Comparison of ENCODE assay signal across 8 cellular contexts in genomic region chr9:123339666-123340414, GRCh38. TPM values are rescaled to one million over a fixed set of nuclear protein-coding genes. Genes with fewer than 3 reads are reported as not detected.
A peak's percentile ranks its signal among the peaks of the same experiment; 100 is the strongest.
DNase-seq lines count a peak whose midpoint lies in the region; ATAC-seq and TF ChIP-seq lines count a peak whose summit lies in the region.

No MANE protein-coding gene starts in this region.

- DNase-seq in activated CD4-positive, alpha-beta T cell treated with anti-CD3 and anti-CD28 coated beads for 24 hours (ENCODE audit: low read depth in 2 of 2): peak; percentile 39 to 52
- no peak for DNase-seq in activated CD4-positive, alpha-beta T cell treated with anti-CD3 and anti-CD28 coated beads for 1 hour
- DNase-seq in activated CD4-positive, CD25-positive, alpha-beta regulatory T cell treated with anti-CD3 and anti-CD28 coated beads, Interleukin-2, amount 50 U/mL, for 72 hours: peak; percentile 43
- DNase-seq in left cardiac atrium: no peak
- peak; percentile 52 to 73 (median 58) for DNase-seq in stimulated activated CD4-positive, alpha-beta T cell treated with anti-CD3 and anti-CD28 coated beads, TNF-alpha, amount 100 ng/mL, for 48 hours (ENCODE audit: low read depth in 3 of 3)
- DNase-seq in Caco-2: no peak
- DNase-seq in HuH-7 (ENCODE audit: low spot score): no peak

- intact Hi-C loops in left cardiac atrium (cut with DNase I) (loop anchor here (5.0 to 10.0 kb wide), 2 partner anchors 73 to 245 kb away; partner anchors contain the start of gene STRBP (in 1 of the 2)), Caco-2 (cut with micrococcal nuclease; ENCODE audit: unreplicated experiment) (no loop called here)

- H3K4me1 ChIP-seq in Caco-2: no peaks in the 10 kb centered on the region

- POLR2A ChIA-PET in Caco-2 (lab: Charles Lee): no interaction called here

- no peak overlapping the region for H3K4me3 ChIP-seq in Caco-2 (ENCODE audit: low read depth, low read length)

- H3K36me3 ChIP-seq in Caco-2 (ENCODE audit: control insufficient read depth, insufficient read depth, low read length): no peaks in the 10 kb centered on the region

- H3K36me3 Mint-ChIP-seq in Caco-2 (ENCODE audit: insufficient read depth, unreplicated experiment): no peaks in the 10 kb centered on the region

- CTCF ChIA-PET in Caco-2 (lab: Charles Lee): no interaction called here

- H3K27me3 Mint-ChIP-seq in Caco-2 (ENCODE audit: insufficient read depth, unreplicated experiment): no peaks in the 10 kb centered on the region

- no peak for TF ChIP-seq CTCF in Caco-2 (IDR thresholded peaks at IDR 0.05; ENCODE audit: insufficient read depth in 1 of 2, low read depth in 1 of 2, low read length in 1 of 2, severe bottlenecking in 1 of 2, unreplicated experiment in 1 of 2)

- ATAC-seq in HG03159 (IDR thresholded peaks at IDR 0.05; ENCODE audit: unreplicated experiment) (peak; percentile 41), left cardiac atrium (peak; percentile 43 to 73)

- H3K27me3 ChIP-seq in Caco-2 (replicated peaks; ENCODE audit: control insufficient read depth, insufficient read depth, low read length): no peaks in the 10 kb centered on the region; the same call in 1 of the 2 replicates

- H3K4me3 Mint-ChIP-seq in Caco-2 (ENCODE audit: unreplicated experiment): no peak overlapping the region

- no peak overlapping the region for H3K27ac Mint-ChIP-seq in Caco-2 (ENCODE audit: unreplicated experiment)

- no peaks in the 10 kb centered on the region for H3K9me3 Mint-ChIP-seq in Caco-2 (ENCODE audit: unreplicated experiment)

- no peaks in the 10 kb centered on the region for H3K4me1 Mint-ChIP-seq in Caco-2 (ENCODE audit: low read depth, unreplicated experiment)

- no TSS peak for BruUV-seq in Caco-2 (replicated peaks; lab: Mats Ljungman, UMichigan)

- no peaks in the 10 kb centered on the region for H3K9me3 ChIP-seq in Caco-2

RNA-seq across cellular contexts. Expression of gene CRB2, which starts 16.2 kb away (rescaled TPM):
- total RNA-seq in left cardiac atrium (1 to 10 TPM; 1.3 to 2.2 TPM), Caco-2 (2022) (0.34 and 0.56 TPM in 2 replicates)

Comparison
In these comparisons a context has a peak if more than half of its experiments do, and no peak if none do; other contexts are left out.
1. DNase-seq: peak in activated CD4-positive, alpha-beta T cell treated with anti-CD3 and anti-CD28 coated beads for 24 hours (2 of 2), activated CD4-positive, CD25-positive, alpha-beta regulatory T cell treated with anti-CD3 and anti-CD28 coated beads, Interleukin-2, amount 50 U/mL, for 72 hours (single experiment) and stimulated activated CD4-positive, alpha-beta T cell treated with anti-CD3 and anti-CD28 coated beads, TNF-alpha, amount 100 ng/mL, for 48 hours (3 of 3); none in activated CD4-positive, alpha-beta T cell treated with anti-CD3 and anti-CD28 coated beads for 1 hour (single experiment), left cardiac atrium (single experiment), Caco-2 (0 of 2) and HuH-7 (single experiment).